In the genomic region with DNA sequence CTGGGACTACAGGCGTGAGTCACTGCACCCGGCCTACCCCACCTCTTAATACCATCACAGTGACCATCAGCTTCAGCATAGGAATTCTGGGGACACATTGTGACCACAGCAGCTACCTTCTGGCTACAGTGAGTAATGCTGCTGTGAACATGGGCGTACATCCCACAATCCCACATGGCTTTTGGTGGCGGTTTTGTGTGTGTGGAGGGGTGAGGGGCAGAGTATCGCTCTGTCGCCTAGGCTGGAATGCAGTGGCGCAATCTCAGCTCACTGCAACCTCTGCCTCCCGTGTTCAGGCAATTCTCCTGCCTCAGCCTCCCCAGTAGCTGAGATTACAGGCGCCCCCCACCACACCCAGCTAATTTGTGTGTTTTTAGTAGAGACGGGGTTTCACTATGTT, we compare ENCODE assay signal across 19 cellular contexts. TPM values are rescaled to one million over a fixed set of nuclear protein-coding genes. Genes with fewer than 3 reads are reported as not detected.
"Had no signal": no experiment of that assay in that cellular context is flagged by ENCODE, and none has a peak within 500 bp of the region (broad histone marks: within the 10 kb centered on the region; RNA-seq: fewer than 3 reads in every experiment).

No MANE protein-coding gene starts in this region.

RNA-seq across cellular contexts. Expression of a gene that starts 9.6 kb away (rescaled TPM):
- total RNA-seq: natural killer cell treated with Interleukin-12 subunit alpha and Interleukin-12 subunit beta and Interleukin-15 and Interleukin-18, amount 100 ng/mL, for 72 hours; omental fat pad; osteocyte; pancreas; posterior vena cava; pulmonary artery endothelial cell; right atrium auricular region; sciatic nerve; skeletal muscle tissue; stomach; subcutaneous adipose tissue; thyroid gland; tibial nerve; ureter; vagina had no signal
- polyA plus RNA-seq: small intestine, stomach had no signal

RNA-seq across cellular contexts. Expression of a gene that starts 13.9 kb away (rescaled TPM):
- total RNA-seq: natural killer cell treated with Interleukin-12 subunit alpha and Interleukin-12 subunit beta and Interleukin-15 and Interleukin-18, amount 100 ng/mL, for 72 hours; neural crest cell; osteocyte; posterior vena cava; sciatic nerve; skeletal muscle tissue; stomach; subcutaneous adipose tissue; temporal lobe; thyroid gland; tibial nerve; upper lobe of left lung had no signal
